22 cellular contexts compared by ENCODE assay signal in genomic region chr7:1869731-1870130, GRCh38.
"Had no signal": no experiment of that assay in that cellular context is flagged by ENCODE, and none has a peak within 500 bp of the region (broad histone marks: within the 10 kb centered on the region; RNA-seq: fewer than 3 reads in every experiment).

No MANE protein-coding gene starts in this region.

- H3K4me3 Mint-ChIP-seq: dendritic cell treated with granulocyte-macrophage colony-stimulating factor and Interleukin-4, amounts not matched to agents 40 ng/mL and 50 ng/mL, for 4 days; effector memory CD8-positive, alpha-beta T cell; endodermal cell; naive B cell had no signal

- H3K27ac ChIP-seq: colonic mucosa, epithelial cell of prostate, esophagus squamous epithelium, gastrocnemius medialis, heart left ventricle, left lung, lower lobe of right lung had no signal

- H3K27me3 Mint-ChIP-seq: dendritic cell treated with granulocyte-macrophage colony-stimulating factor and Interleukin-4, amounts not matched to agents 40 ng/mL and 50 ng/mL, for 4 days; effector memory CD8-positive, alpha-beta T cell; naive B cell had no signal

- H3K4me3 ChIP-seq: colonic mucosa, esophagus squamous epithelium, gastrocnemius medialis, heart left ventricle, left lung, lower lobe of right lung had no signal

- H3K4me1 ChIP-seq: esophagus squamous epithelium, heart left ventricle, left lung, lower lobe of right lung had no signal

- H3K36me3 ChIP-seq: colonic mucosa, gastrocnemius medialis, heart left ventricle, lower lobe of right lung had no signal

- H3K27me3 ChIP-seq: colonic mucosa, esophagus squamous epithelium, gastrocnemius medialis, heart left ventricle, left lung had no signal

- ATAC-seq: effector memory CD8-positive, alpha-beta T cell; esophagus mucosa; gastrocnemius medialis; heart left ventricle; left cardiac atrium; left lung; left ventricle myocardium superior; lower lobe of right lung had no signal

- H3K9me3 ChIP-seq: colonic mucosa, esophagus squamous epithelium, gastrocnemius medialis, heart left ventricle, left lung, lower lobe of right lung had no signal

- H3K27ac Mint-ChIP-seq: dendritic cell treated with granulocyte-macrophage colony-stimulating factor and Interleukin-4, amounts not matched to agents 40 ng/mL and 50 ng/mL, for 4 days had no signal

- DNase-seq: colonic mucosa; cortex of kidney; effector CD8-positive, alpha-beta T cell; effector memory CD8-positive, alpha-beta T cell; endodermal cell; erythroblast; esophagus squamous epithelium; foreskin fibroblast; foreskin melanocyte; gastrocnemius medialis; heart left ventricle; hippocampal formation; left cardiac atrium; left ventricle myocardium superior; lower lobe of right lung; mesenchymal stem cell; midbrain; naive B cell had no signal

- H3K36me3 Mint-ChIP-seq: naive B cell had no signal
